ENCODE assay signal across 1 cellular context in genomic region chr7:107322015-107322414, GRCh38.
TF ChIP-seq lines count a peak whose summit lies in the region.

No MANE protein-coding gene starts in this region.

TF ChIP-seq in K562, 482 proteins besides CTCF, POLR2A, EP300 and RAD21 (continued from another document and continues in another):
- TF ChIP-seq GTF3C2 (IDR thresholded peaks at IDR 0.05; ENCODE audit: borderline replicate concordance, extremely low read depth, insufficient read length): no peak
- no peak for TF ChIP-seq MCM5 (IDR thresholded peaks at IDR 0.05; ENCODE audit: low read depth)
- no peak for TF ChIP-seq SMAD2 (IDR thresholded peaks at IDR 0.05; ENCODE audit: low read depth, low read length)
- TF ChIP-seq ARNT (IDR thresholded peaks at IDR 0.05): peak in 1 of 2 experiments; percentile 45; a peak in 1 of 4 replicates
- no peak for TF ChIP-seq ZNF77 (CRISPR knock-in tag; IDR thresholded peaks at IDR 0.05)
- TF ChIP-seq, protein P1, sequence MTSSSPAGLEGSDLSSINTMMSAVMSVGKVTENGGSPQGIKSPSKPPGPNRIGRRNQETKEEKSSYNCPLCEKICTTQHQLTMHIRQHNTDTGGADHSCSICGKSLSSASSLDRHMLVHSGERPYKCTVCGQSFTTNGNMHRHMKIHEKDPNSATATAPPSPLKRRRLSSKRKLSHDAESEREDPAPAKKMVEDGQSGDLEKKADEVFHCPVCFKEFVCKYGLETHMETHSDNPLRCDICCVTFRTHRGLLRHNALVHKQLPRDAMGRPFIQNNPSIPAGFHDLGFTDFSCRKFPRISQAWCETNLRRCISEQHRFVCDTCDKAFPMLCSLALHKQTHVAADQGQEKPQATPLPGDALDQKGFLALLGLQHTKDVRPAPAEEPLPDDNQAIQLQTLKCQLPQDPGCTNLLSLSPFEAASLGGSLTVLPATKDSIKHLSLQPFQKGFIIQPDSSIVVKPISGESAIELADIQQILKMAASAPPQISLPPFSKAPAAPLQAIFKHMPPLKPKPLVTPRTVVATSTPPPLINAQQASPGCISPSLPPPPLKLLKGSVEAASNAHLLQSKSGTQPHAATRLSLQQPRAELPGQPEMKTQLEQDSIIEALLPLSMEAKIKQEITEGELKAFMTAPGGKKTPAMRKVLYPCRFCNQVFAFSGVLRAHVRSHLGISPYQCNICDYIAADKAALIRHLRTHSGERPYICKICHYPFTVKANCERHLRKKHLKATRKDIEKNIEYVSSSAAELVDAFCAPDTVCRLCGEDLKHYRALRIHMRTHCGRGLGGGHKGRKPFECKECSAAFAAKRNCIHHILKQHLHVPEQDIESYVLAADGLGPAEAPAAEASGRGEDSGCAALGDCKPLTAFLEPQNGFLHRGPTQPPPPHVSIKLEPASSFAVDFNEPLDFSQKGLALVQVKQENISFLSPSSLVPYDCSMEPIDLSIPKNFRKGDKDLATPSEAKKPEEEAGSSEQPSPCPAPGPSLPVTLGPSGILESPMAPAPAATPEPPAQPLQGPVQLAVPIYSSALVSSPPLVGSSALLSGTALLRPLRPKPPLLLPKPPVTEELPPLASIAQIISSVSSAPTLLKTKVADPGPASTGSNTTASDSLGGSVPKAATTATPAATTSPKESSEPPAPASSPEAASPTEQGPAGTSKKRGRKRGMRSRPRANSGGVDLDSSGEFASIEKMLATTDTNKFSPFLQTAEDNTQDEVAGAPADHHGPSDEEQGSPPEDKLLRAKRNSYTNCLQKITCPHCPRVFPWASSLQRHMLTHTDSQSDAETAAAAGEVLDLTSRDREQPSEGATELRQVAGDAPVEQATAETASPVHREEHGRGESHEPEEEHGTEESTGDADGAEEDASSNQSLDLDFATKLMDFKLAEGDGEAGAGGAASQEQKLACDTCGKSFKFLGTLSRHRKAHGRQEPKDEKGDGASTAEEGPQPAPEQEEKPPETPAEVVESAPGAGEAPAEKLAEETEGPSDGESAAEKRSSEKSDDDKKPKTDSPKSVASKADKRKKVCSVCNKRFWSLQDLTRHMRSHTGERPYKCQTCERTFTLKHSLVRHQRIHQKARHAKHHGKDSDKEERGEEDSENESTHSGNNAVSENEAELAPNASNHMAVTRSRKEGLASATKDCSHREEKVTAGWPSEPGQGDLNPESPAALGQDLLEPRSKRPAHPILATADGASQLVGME (CRISPR knock-in tag; IDR thresholded peaks at IDR 0.05): no peak
- no peak for TF ChIP-seq TCF7L2 (IDR thresholded peaks at IDR 0.05; ENCODE audit: low read depth, low read length)
- no peak for TF ChIP-seq ZNF436 (CRISPR knock-in tag; IDR thresholded peaks at IDR 0.05)
- TF ChIP-seq ZNF75A (CRISPR knock-in tag; IDR thresholded peaks at IDR 0.05): no peak
- no peak for TF ChIP-seq HSF4 (CRISPR knock-in tag; IDR thresholded peaks at IDR 0.05; ENCODE audit: borderline replicate concordance)
- no peak for TF ChIP-seq CBX5 (IDR thresholded peaks at IDR 0.05; ENCODE audit: borderline replicate concordance, low read depth)
- no peak for TF ChIP-seq POLR3G (IDR thresholded peaks at IDR 0.05; ENCODE audit: extremely low read depth, insufficient read length, insufficient replicate concordance)
- no peak for TF ChIP-seq HBP1 (CRISPR knock-in tag; IDR thresholded peaks at IDR 0.05)
- no peak for TF ChIP-seq SMAD1 (IDR thresholded peaks at IDR 0.05; ENCODE audit: low read depth, low read length, partially characterized antibody)
- TF ChIP-seq, protein P2, sequence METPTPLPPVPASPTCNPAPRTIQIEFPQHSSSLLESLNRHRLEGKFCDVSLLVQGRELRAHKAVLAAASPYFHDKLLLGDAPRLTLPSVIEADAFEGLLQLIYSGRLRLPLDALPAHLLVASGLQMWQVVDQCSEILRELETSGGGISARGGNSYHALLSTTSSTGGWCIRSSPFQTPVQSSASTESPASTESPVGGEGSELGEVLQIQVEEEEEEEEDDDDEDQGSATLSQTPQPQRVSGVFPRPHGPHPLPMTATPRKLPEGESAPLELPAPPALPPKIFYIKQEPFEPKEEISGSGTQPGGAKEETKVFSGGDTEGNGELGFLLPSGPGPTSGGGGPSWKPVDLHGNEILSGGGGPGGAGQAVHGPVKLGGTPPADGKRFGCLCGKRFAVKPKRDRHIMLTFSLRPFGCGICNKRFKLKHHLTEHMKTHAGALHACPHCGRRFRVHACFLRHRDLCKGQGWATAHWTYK (CRISPR knock-in tag; IDR thresholded peaks at IDR 0.05): no peak
- TF ChIP-seq THAP7 (CRISPR knock-in tag; IDR thresholded peaks at IDR 0.05): no peak
- TF ChIP-seq, protein P3, sequence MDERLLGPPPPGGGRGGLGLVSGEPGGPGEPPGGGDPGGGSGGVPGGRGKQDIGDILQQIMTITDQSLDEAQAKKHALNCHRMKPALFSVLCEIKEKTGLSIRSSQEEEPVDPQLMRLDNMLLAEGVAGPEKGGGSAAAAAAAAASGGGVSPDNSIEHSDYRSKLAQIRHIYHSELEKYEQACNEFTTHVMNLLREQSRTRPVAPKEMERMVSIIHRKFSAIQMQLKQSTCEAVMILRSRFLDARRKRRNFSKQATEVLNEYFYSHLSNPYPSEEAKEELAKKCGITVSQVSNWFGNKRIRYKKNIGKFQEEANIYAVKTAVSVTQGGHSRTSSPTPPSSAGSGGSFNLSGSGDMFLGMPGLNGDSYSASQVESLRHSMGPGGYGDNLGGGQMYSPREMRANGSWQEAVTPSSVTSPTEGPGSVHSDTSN (CRISPR knock-in tag; IDR thresholded peaks at IDR 0.05; ENCODE audit: low read depth): no peak
- TF ChIP-seq, protein P3 (tag; conservative IDR thresholded peaks at IDR 0.05; ENCODE audit: low read depth): no peak
- TF ChIP-seq RFX1 (IDR thresholded peaks at IDR 0.05): no peak
- TF ChIP-seq TEAD1 (CRISPR knock-in tag; IDR thresholded peaks at IDR 0.05): no peak
- peak; percentile 84 for TF ChIP-seq CBFA2T2 (conservative IDR thresholded peaks at IDR 0.05)
- no peak for TF ChIP-seq RBM15 (IDR thresholded peaks at IDR 0.05; ENCODE audit: insufficient read depth, low read length)
- TF ChIP-seq RBBP5 (IDR thresholded peaks at IDR 0.05; ENCODE audit: borderline replicate concordance, insufficient read depth, low read length, poor library complexity, severe bottlenecking): no peak
- TF ChIP-seq TOE1 (IDR thresholded peaks at IDR 0.05; ENCODE audit: borderline replicate concordance): no peak
- TF ChIP-seq TOE1 (CRISPR knock-in tag; IDR thresholded peaks at IDR 0.05; ENCODE audit: borderline replicate concordance, low read depth): no peak
- TF ChIP-seq SREBF2 (CRISPR knock-in tag; IDR thresholded peaks at IDR 0.05): no peak
- no peak for TF ChIP-seq ZNF584 (CRISPR knock-in tag; IDR thresholded peaks at IDR 0.05; ENCODE audit: low read depth)
- no peak for TF ChIP-seq CHD1 (IDR thresholded peaks at IDR 0.05; ENCODE audit: low read length)
- TF ChIP-seq, protein P4, sequence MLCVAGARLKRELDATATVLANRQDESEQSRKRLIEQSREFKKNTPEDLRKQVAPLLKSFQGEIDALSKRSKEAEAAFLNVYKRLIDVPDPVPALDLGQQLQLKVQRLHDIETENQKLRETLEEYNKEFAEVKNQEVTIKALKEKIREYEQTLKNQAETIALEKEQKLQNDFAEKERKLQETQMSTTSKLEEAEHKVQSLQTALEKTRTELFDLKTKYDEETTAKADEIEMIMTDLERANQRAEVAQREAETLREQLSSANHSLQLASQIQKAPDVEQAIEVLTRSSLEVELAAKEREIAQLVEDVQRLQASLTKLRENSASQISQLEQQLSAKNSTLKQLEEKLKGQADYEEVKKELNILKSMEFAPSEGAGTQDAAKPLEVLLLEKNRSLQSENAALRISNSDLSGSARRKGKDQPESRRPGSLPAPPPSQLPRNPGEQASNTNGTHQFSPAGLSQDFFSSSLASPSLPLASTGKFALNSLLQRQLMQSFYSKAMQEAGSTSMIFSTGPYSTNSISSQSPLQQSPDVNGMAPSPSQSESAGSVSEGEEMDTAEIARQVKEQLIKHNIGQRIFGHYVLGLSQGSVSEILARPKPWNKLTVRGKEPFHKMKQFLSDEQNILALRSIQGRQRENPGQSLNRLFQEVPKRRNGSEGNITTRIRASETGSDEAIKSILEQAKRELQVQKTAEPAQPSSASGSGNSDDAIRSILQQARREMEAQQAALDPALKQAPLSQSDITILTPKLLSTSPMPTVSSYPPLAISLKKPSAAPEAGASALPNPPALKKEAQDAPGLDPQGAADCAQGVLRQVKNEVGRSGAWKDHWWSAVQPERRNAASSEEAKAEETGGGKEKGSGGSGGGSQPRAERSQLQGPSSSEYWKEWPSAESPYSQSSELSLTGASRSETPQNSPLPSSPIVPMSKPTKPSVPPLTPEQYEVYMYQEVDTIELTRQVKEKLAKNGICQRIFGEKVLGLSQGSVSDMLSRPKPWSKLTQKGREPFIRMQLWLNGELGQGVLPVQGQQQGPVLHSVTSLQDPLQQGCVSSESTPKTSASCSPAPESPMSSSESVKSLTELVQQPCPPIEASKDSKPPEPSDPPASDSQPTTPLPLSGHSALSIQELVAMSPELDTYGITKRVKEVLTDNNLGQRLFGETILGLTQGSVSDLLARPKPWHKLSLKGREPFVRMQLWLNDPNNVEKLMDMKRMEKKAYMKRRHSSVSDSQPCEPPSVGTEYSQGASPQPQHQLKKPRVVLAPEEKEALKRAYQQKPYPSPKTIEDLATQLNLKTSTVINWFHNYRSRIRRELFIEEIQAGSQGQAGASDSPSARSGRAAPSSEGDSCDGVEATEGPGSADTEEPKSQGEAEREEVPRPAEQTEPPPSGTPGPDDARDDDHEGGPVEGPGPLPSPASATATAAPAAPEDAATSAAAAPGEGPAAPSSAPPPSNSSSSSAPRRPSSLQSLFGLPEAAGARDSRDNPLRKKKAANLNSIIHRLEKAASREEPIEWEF (CRISPR knock-in tag; IDR thresholded peaks at IDR 0.05): no peak
- TF ChIP-seq, protein P5, sequence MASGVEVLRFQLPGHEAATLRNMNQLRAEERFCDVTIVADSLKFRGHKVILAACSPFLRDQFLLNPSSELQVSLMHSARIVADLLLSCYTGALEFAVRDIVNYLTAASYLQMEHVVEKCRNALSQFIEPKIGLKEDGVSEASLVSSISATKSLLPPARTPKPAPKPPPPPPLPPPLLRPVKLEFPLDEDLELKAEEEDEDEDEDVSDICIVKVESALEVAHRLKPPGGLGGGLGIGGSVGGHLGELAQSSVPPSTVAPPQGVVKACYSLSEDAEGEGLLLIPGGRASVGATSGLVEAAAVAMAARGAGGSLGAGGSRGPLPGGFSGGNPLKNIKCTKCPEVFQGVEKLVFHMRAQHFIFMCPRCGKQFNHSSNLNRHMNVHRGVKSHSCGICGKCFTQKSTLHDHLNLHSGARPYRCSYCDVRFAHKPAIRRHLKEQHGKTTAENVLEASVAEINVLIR (CRISPR knock-in tag; IDR thresholded peaks at IDR 0.05): no peak
- no peak for TF ChIP-seq E2F3 (CRISPR knock-in tag; IDR thresholded peaks at IDR 0.05)
